ENCODE assay signal across 27 cellular contexts in the genomic region with DNA sequence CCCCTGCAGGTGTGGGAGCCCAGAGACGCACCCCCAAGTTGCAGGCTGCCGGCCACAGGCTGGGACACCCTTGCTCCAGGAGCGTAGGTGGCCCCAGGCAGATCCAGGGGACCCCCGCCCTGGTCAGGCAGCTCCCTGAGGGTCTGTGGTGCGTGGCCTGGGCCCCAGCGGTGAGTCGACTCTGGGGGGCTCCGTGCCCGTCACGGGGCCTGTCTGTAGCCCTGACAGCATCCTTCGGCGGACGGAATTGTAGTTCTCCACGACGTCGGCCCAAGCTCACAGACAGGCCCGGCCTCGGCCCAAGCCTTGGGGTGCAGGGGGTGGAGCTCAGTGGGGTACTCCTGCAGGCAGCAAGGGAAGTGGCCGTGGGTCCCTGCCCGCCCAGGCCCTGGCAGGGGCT.
"Had no signal": no experiment of that assay in that cellular context is flagged by ENCODE, and none has a peak within 500 bp of the region (broad histone marks: within the 10 kb centered on the region; RNA-seq: fewer than 3 reads in every experiment).

No MANE protein-coding gene starts in this region.

- H3K36me3 Mint-ChIP-seq: natural killer cell had no signal

- H3K4me3 ChIP-seq: esophagus squamous epithelium, lung, neural progenitor cell, spleen, tibial nerve had no signal

- H3K36me3 ChIP-seq: brain microvascular endothelial cell, neural progenitor cell, WERI-Rb-1 had no signal

- ATAC-seq: activated CD4-positive, CD25-positive, alpha-beta regulatory T cell treated with anti-CD3 and anti-CD28 coated beads, Interleukin-2, amount 50 U/mL, for 24 hours; left colon had no signal

- H3K27ac Mint-ChIP-seq: activated naive CD4-positive, alpha-beta T cell treated with anti-CD3 and anti-CD28 coated beads for 36 hours; dendritic cell treated with granulocyte-macrophage colony-stimulating factor and Interleukin-4, amounts not matched to agents 40 ng/mL and 50 ng/mL, for 4 days; natural killer cell; neural progenitor cell; T-helper 1 cell treated with Interleukin-12 subunit alpha and Interleukin-12 subunit beta and Interleukin-4 antibody, amounts not matched to agents 30 μg/mL and 1 μg/mL, for 36 hours had no signal

- H3K9me3 Mint-ChIP-seq: activated naive CD4-positive, alpha-beta T cell treated with anti-CD3 and anti-CD28 coated beads for 36 hours; dendritic cell treated with granulocyte-macrophage colony-stimulating factor and Interleukin-4, amounts not matched to agents 40 ng/mL and 50 ng/mL, for 4 days; natural killer cell; neural progenitor cell; T-helper 1 cell treated with Interleukin-12 subunit alpha and Interleukin-12 subunit beta and Interleukin-4 antibody, amounts not matched to agents 30 μg/mL and 1 μg/mL, for 36 hours had no signal

- H3K9ac ChIP-seq: neural progenitor cell had no signal

- H3K27me3 ChIP-seq: brain microvascular endothelial cell, esophagus squamous epithelium, neural progenitor cell, spleen, tibial nerve had no signal

- FAIRE-seq: astrocyte had no signal

- H3K27ac ChIP-seq: brain microvascular endothelial cell, epithelial cell of prostate, esophagus squamous epithelium, neural progenitor cell, WERI-Rb-1 had no signal

- H3K4me3 Mint-ChIP-seq: activated naive CD4-positive, alpha-beta T cell treated with anti-CD3 and anti-CD28 coated beads for 36 hours; dendritic cell treated with granulocyte-macrophage colony-stimulating factor and Interleukin-4, amounts not matched to agents 40 ng/mL and 50 ng/mL, for 4 days; natural killer cell; neural progenitor cell; T-helper 1 cell treated with Interleukin-12 subunit alpha and Interleukin-12 subunit beta and Interleukin-4 antibody, amounts not matched to agents 30 μg/mL and 1 μg/mL, for 36 hours had no signal

- DNase-seq: activated CD4-positive, alpha-beta T cell treated with anti-CD3 and anti-CD28 coated beads for 48 hours; activated CD4-positive, alpha-beta T cell treated with anti-CD3 and anti-CD28 coated beads, Interleukin-2, amount 50 U/mL, for 48 hours; activated CD8-positive, alpha-beta memory T cell treated with anti-CD3 and anti-CD28 coated beads for 24 hours; activated effector memory CD4-positive, alpha-beta T cell treated with Interleukin-2 at 50 U/mL for 16 hours; activated naive CD4-positive, alpha-beta T cell treated with anti-CD3 and anti-CD28 coated beads for 36 hours; amniotic stem cell; brain microvascular endothelial cell; central memory CD4-positive, alpha-beta T cell; esophagus squamous epithelium; foreskin melanocyte; islet precursor cell; left colon; mesendoderm; natural killer cell; spleen; stimulated activated naive CD4-positive, alpha-beta T cell; SW 1271; T1000; WERI-Rb-1 had no signal
